In genomic region chr19:2061936-2062729, GRCh38 we compare ENCODE assay signal across 1 cellular context.
TF ChIP-seq lines count a peak whose summit lies in the region.

No MANE protein-coding gene starts in this region.

TF ChIP-seq in endothelial cell of umbilical vein, 7 proteins besides CTCF, POLR2A, EP300 and RAD21:
- no peak for TF ChIP-seq FOS (IDR thresholded peaks at IDR 0.05; ENCODE audit: borderline replicate concordance, insufficient read depth, low read length)
- no peak for TF ChIP-seq MAX (IDR thresholded peaks at IDR 0.05; ENCODE audit: insufficient read depth, insufficient read length)
- no peak for TF ChIP-seq MYC (IDR thresholded peaks at IDR 0.05; ENCODE audit: low read depth, low read length)
- no peak for TF ChIP-seq POLR2AphosphoS5 (IDR thresholded peaks at IDR 0.05; ENCODE audit: insufficient read depth, low read depth, low read length)
- TF ChIP-seq GATA2 (IDR thresholded peaks at IDR 0.05; ENCODE audit: insufficient read depth, insufficient read length, low read depth, low read length) = no peak
- no peak for TF ChIP-seq EZH2 (IDR thresholded peaks at IDR 0.05; ENCODE audit: borderline replicate concordance, low read depth, low read length, severe bottlenecking)
- no peak for TF ChIP-seq JUN (IDR thresholded peaks at IDR 0.05; ENCODE audit: borderline replicate concordance, insufficient read depth, insufficient read length, low read depth)
